8 cellular contexts compared by ENCODE assay signal in genomic region chr2:230847883-230848388, GRCh38. TPM values are rescaled to one million over a fixed set of nuclear protein-coding genes. Genes with fewer than 3 reads are reported as not detected.
DNase-seq lines count a peak whose midpoint lies in the region; ATAC-seq and TF ChIP-seq lines count a peak whose summit lies in the region.

No MANE protein-coding gene starts in this region.

- ATAC-seq in GM21360 (IDR thresholded peaks at IDR 0.05; ENCODE audit: unreplicated experiment) (peak; percentile 82), psoas muscle (peak in 3 of 4 donors; percentile 51 to 54 (median 52))

- H3K4me1 ChIP-seq in cardiac muscle cell (ENCODE audit: low read depth) (no peaks in the 10 kb centered on the region), psoas muscle (no peaks in the 10 kb centered on the region), vagina (no peaks in the 10 kb centered on the region)

- peaks cover 5% of the 10 kb centered on the region for H3K27me3 ChIP-seq in cardiac muscle cell
- peaks cover 0 to 28% (median 7%) of the 10 kb centered on the region in 3 donors for H3K27me3 ChIP-seq in psoas muscle (ENCODE audit: insufficient read depth in 3 of 3, low read length in 2 of 3)
- no peaks in the 10 kb centered on the region for H3K27me3 ChIP-seq in vagina

- H3K27ac ChIP-seq in cardiac muscle cell (no peak overlapping the region), psoas muscle (no peak overlapping the region), vagina (no peak overlapping the region)

- H3K4me3 ChIP-seq in cardiac muscle cell (no peak overlapping the region), psoas muscle (no peak overlapping the region), vagina (peak overlapping the region in 1 of 2 donors; percentile 19)

- DNase-seq in DMS153 treated with DMSO at 0.1 percent for 48 hours (lab: John Stamatoyannopoulos, UW; ENCODE audit: unreplicated experiment) = peak; percentile 23
- DNase-seq in HuH-7.5 (ENCODE audit: low spot score) = peak; percentile 84
- DNase-seq in SKM-1 treated with dmso at 0.1 percent for 144 hours (lab: John Stamatoyannopoulos, UW; ENCODE audit: unreplicated experiment) = peak; percentile 73
- peak; percentile 89 to 91 for DNase-seq in cardiac muscle cell (ENCODE audit: low read depth in 1 of 2, low spot score in 1 of 2)
- peak; percentile 85 to 88 for DNase-seq in psoas muscle
- no peak for DNase-seq in vagina (ENCODE audit: extremely low spot score in 2 of 2)

- no peak for TF ChIP-seq POLR2A in vagina (IDR thresholded peaks at IDR 0.05)

- H3K27me3 Mint-ChIP-seq in activated naive CD8-positive, alpha-beta T cell = peaks cover 4% of the 10 kb centered on the region

- H3K36me3 Mint-ChIP-seq in activated naive CD8-positive, alpha-beta T cell = peaks cover 2% of the 10 kb centered on the region

- H3K9me3 ChIP-seq in cardiac muscle cell (ENCODE audit: low read depth) = no peaks in the 10 kb centered on the region
- H3K9me3 ChIP-seq in psoas muscle = no peaks in the 10 kb centered on the region
- no peaks in the 10 kb centered on the region for H3K9me3 ChIP-seq in vagina

- TF ChIP-seq CTCF in cardiac muscle cell (IDR thresholded peaks at IDR 0.05; ENCODE audit: low read depth, low read length) = peak; percentile 89
- TF ChIP-seq CTCF in psoas muscle (IDR thresholded peaks at IDR 0.05) = peak; percentile 62
- peak; percentile 61 to 83 (median 71) for TF ChIP-seq CTCF in vagina (IDR thresholded peaks at IDR 0.05)

- no peak overlapping the region for H3K4me3 Mint-ChIP-seq in activated naive CD8-positive, alpha-beta T cell

- H3K9me3 Mint-ChIP-seq in activated naive CD8-positive, alpha-beta T cell (ENCODE audit: low read depth) = no peaks in the 10 kb centered on the region

- H3K27ac Mint-ChIP-seq in activated naive CD8-positive, alpha-beta T cell = peak overlapping the region; percentile 34

- intact Hi-C loops in psoas muscle (cut with DNase I) (no loop called here), vagina (cut with DNase I) (no loop called here)

- H3K36me3 ChIP-seq in cardiac muscle cell (no peaks in the 10 kb centered on the region), psoas muscle (ENCODE audit: insufficient read depth in 1 of 2, low read depth in 1 of 2) (no peaks in the 10 kb centered on the region), vagina (no peaks in the 10 kb centered on the region)

- peaks cover 6% of the 10 kb centered on the region for H3K4me1 Mint-ChIP-seq in activated naive CD8-positive, alpha-beta T cell (ENCODE audit: low read depth)

- WGBS in psoas muscle, 3 donors = 9 to 12% (median 11%) methylated on average over 32 of the region's 32 CpGs

RNA-seq across cellular contexts. Expression of gene ITM2C, which starts 16.8 kb away (rescaled TPM):
- total RNA-seq in cardiac muscle cell (389 and 411 TPM in 2 replicates), psoas muscle (10 to 100 TPM in 2 of 4 donors, 1 to 10 TPM in 2; 9.0 to 20.3 (median 10.6) TPM), vagina (86.2 TPM)
- polyA plus RNA-seq in cardiac muscle cell (484 and 536 TPM in 2 replicates), psoas muscle (10 to 100 TPM in 2 of 3 donors, 1 to 10 TPM in 1; 9.1 to 12.6 (median 11.5) TPM)

Comparison
In these comparisons a context has a peak if more than half of its experiments do, and no peak if none do; other contexts are left out.
1. DNase-seq: peak in DMS153 treated with DMSO at 0.1 percent for 48 hours (single experiment), HuH-7.5 (single experiment), SKM-1 treated with dmso at 0.1 percent for 144 hours (single experiment), cardiac muscle cell (2 of 2) and psoas muscle (2 of 2); none in vagina (0 of 2).
2. Peak in every context shown above with its lines, with median percentiles within 50 percentile points of each other: CTCF ChIP-seq.